In the genomic region with DNA sequence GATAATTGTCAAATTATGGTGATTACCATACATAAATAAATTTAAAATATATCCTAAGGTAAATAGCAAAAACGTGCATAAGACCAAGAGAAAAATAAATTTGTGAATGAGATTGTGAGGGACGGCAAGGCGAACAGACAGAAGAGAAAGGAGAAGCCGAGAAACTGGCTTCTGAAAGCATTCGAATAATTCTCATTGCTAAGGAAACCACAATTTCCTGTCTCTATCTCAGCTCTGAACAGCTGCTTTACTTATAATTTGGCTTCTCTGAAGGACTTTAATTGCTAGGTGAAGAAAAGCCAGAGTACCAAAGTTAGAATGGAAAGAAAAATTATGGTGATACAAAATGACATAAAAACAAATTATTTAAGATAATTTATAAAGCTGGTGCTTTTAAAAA, we compare ENCODE assay signal across 9 cellular contexts.
DNase-seq lines count a peak whose midpoint lies in the region; ATAC-seq and TF ChIP-seq lines count a peak whose summit lies in the region.
"Had no signal": no experiment of that assay in that cellular context is flagged by ENCODE, and none has a peak within 500 bp of the region (broad histone marks: within the 10 kb centered on the region; RNA-seq: fewer than 3 reads in every experiment).

No MANE protein-coding gene starts in this region.

- in situ Hi-C loops in G401 (cut with HindIII; ENCODE audit: low sequenced_read_pairs), result no loop called here

- TF ChIP-seq CTCF in GM10248 (IDR thresholded peaks at IDR 0.05; ENCODE audit: control extremely low read depth, extremely low read depth, low read depth, missing control alignments), result no peak
- no peak for TF ChIP-seq CTCF in endodermal cell (conservative IDR thresholded peaks at IDR 0.05)

- H3K9ac ChIP-seq in neuronal stem cell (ENCODE audit: low read depth, low read length, poor library complexity) (no peak overlapping the region), endodermal cell (ENCODE audit: extremely low read depth, low read length, poor library complexity, severe bottlenecking) (no peak overlapping the region)

- H3K79me1 ChIP-seq in neuronal stem cell (ENCODE audit: low read depth, low read length), result no peaks in the 10 kb centered on the region

- H2BK15ac ChIP-seq in neuronal stem cell (ENCODE audit: low read length), result no peak overlapping the region

- H3K4me1 ChIP-seq in neuronal stem cell (ENCODE audit: control insufficient read depth in 2 of 2, insufficient read depth in 1 of 2, low read depth in 1 of 2, low read length in 2 of 2) (no peaks in the 10 kb centered on the region), endodermal cell (ENCODE audit: control insufficient read depth, insufficient read depth, low read length) (peaks cover 5% of the 10 kb centered on the region)

- no peaks in the 10 kb centered on the region for H3K27me3 Mint-ChIP-seq in endodermal cell (ENCODE audit: insufficient read depth)

- ATAC-seq in GM21381 (IDR thresholded peaks at IDR 0.05; ENCODE audit: unreplicated experiment) (peak; percentile 91), HG03378 (IDR thresholded peaks at IDR 0.05; ENCODE audit: unreplicated experiment) (peak; percentile 90)

- H3K23ac ChIP-seq in neuronal stem cell (ENCODE audit: low read depth, low read length, poor library complexity), result no peak overlapping the region

- no peak overlapping the region for H3K14ac ChIP-seq in neuronal stem cell (ENCODE audit: low read length)

- no peak overlapping the region for H3K4me2 ChIP-seq in neuronal stem cell (ENCODE audit: insufficient read depth, low read length, poor library complexity, severe bottlenecking)

- peak; percentile 16 for DNase-seq in GM10248 (ENCODE audit: extremely low spot score)
- DNase-seq in dermis blood vessel endothelial cell, result peak; percentile 19
- no peak for DNase-seq in neuronal stem cell (ENCODE audit: low spot score)
- DNase-seq in G401 (ENCODE audit: low spot score), result no peak
- DNase-seq in endodermal cell, result no peak
- DNase-seq in NCI-H345 (lab: John Stamatoyannopoulos, UW), result no peak
- DNase-seq: NCI-H524 treated with DMSO at 0.1 percent for 48 hours had no signal

- no peaks in the 10 kb centered on the region for H3K27me3 ChIP-seq in neuronal stem cell (ENCODE audit: control insufficient read depth in 3 of 3, insufficient read depth in 3 of 3, low read depth in 1 of 3, low read length in 3 of 3)
- no peaks in the 10 kb centered on the region for H3K27me3 ChIP-seq in endodermal cell (ENCODE audit: control insufficient read depth, insufficient read depth, low read length, poor library complexity, severe bottlenecking)

- no peak overlapping the region for H2AFZ ChIP-seq in neuronal stem cell (ENCODE audit: low read length)

- POLR2A ChIA-PET in GM10248 (lab: Yijun Ruan, JAX), result no interaction called here

- WGBS in neuronal stem cell (ENCODE audit: extremely low coverage in 2 of 2, insufficient read length in 2 of 2, insufficient replicate concordance in 1 of 2), 2 donors, result no CpG with 5 or more reads among the region's 5 CpGs
- 87 to 90% methylated on average over 2 to 5 of the region's 5 CpGs for WGBS in endodermal cell (ENCODE audit: insufficient coverage in 1 of 2, insufficient read length in 1 of 2), 2 experiments

- no peaks in the 10 kb centered on the region for H3K36me3 Mint-ChIP-seq in endodermal cell (ENCODE audit: low read depth)

- H3K27ac ChIP-seq in neuronal stem cell (replicated peaks; ENCODE audit: low read length), result no peak overlapping the region
- no peak overlapping the region for H3K27ac ChIP-seq in endodermal cell (ENCODE audit: low read depth, low read length)

- H3K4ac ChIP-seq in neuronal stem cell (ENCODE audit: low read length), result no peak overlapping the region

- H3K27ac Mint-ChIP-seq in endodermal cell, result no peak overlapping the region

- H3K9me3 Mint-ChIP-seq in endodermal cell, result no peaks in the 10 kb centered on the region

- H2AK5ac ChIP-seq in neuronal stem cell (ENCODE audit: low read depth, low read length), result no peak overlapping the region

- H2BK5ac ChIP-seq in neuronal stem cell (ENCODE audit: low read length), result no peak overlapping the region

- H3K4me3 ChIP-seq in neuronal stem cell (ENCODE audit: low read length in 2 of 2), result no peak overlapping the region
- no peak overlapping the region for H3K4me3 ChIP-seq in endodermal cell (ENCODE audit: low read length)

- H3K9me3 ChIP-seq in neuronal stem cell (replicated peaks in 1 of 2; ENCODE audit: control insufficient read depth in 2 of 2, insufficient read depth in 1 of 2, low read depth in 1 of 2, low read length in 2 of 2) (no peaks in the 10 kb centered on the region), endodermal cell (ENCODE audit: control insufficient read depth, low read length) (peaks cover 7% of the 10 kb centered on the region)

- H2BK12ac ChIP-seq in neuronal stem cell (ENCODE audit: low read length), result no peak overlapping the region

- no peak overlapping the region for H4K8ac ChIP-seq in neuronal stem cell (ENCODE audit: low read depth, low read length)

- no peak overlapping the region for H2BK120ac ChIP-seq in neuronal stem cell (ENCODE audit: low read depth, low read length)

- H3K36me3 ChIP-seq in neuronal stem cell (replicated peaks in 1 of 2; ENCODE audit: control insufficient read depth in 2 of 2, insufficient read depth in 2 of 2, low read length in 2 of 2) (no peaks in the 10 kb centered on the region), endodermal cell (ENCODE audit: control insufficient read depth, insufficient read depth, low read length) (no peaks in the 10 kb centered on the region)

- peaks cover 19% of the 10 kb centered on the region for H3K4me1 Mint-ChIP-seq in endodermal cell

- no peak overlapping the region for H3K18ac ChIP-seq in neuronal stem cell (ENCODE audit: low read length)

- CTCF ChIA-PET in GM10248 (lab: Yijun Ruan, JAX), result interaction anchor here (1.6 to 1.7 kb wide), 3 partner anchors 12 to 48 kb away, joined by 3 to 10 read pairs (median 4); no protein-coding TSS in a partner anchor

- no peak overlapping the region for H3K4me3 Mint-ChIP-seq in endodermal cell

- no peak overlapping the region for H4K91ac ChIP-seq in neuronal stem cell (ENCODE audit: low read depth, low read length, poor library complexity)

Comparison
In these comparisons a context has a peak if more than half of its experiments do, and no peak if none do; other contexts are left out.
1. DNase-seq: peak in GM10248 (single experiment) and dermis blood vessel endothelial cell (single experiment); none in neuronal stem cell (single experiment), G401 (single experiment), endodermal cell (single experiment) and NCI-H345 (single experiment).